ENCODE assay signal across 24 cellular contexts in the genomic region with DNA sequence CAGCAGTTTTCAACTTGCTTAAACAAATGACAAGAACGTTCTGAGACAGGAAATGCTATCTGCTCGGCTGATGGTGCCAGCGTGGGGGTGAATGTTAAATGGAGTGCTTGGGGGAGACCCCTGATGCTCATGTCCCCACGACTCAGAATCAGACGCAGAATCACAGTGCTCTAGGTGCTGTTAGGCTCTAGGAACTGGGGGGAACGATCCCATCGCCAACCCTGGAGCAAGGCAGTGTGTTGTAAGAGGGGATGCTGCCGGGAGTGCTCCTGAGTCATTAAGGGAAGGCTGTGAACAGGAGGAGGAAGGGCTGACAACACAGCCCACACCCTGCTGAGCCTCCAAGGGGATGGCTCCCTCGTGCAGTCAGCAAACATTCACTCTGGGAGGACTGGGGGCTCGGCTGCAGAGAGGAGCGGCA. TPM values are rescaled to one million over a fixed set of nuclear protein-coding genes. Genes with fewer than 3 reads are reported as not detected.
DNase-seq lines count a peak whose midpoint lies in the region; ATAC-seq, FAIRE-seq and TF ChIP-seq lines count a peak whose summit lies in the region.
"Had no signal": no experiment of that assay in that cellular context is flagged by ENCODE, and none has a peak within 500 bp of the region (broad histone marks: within the 10 kb centered on the region; RNA-seq: fewer than 3 reads in every experiment).

No MANE protein-coding gene starts in this region.

- no peak overlapping the region for H3K4me3 Mint-ChIP-seq in astrocyte (ENCODE audit: unreplicated experiment)
- no peak overlapping the region for H3K4me3 Mint-ChIP-seq in activated T-cell treated with anti-CD3 and anti-CD28 coated beads, Interleukin-2, amount 50 U/mL, for 4 hours
- no peak overlapping the region for H3K4me3 Mint-ChIP-seq in endothelial cell (ENCODE audit: unreplicated experiment)
- H3K4me3 Mint-ChIP-seq: activated CD4-positive, alpha-beta T cell treated with anti-CD3 and anti-CD28 coated beads, Interleukin-2, amount 10 ng/mL, durations not matched to agents 24 days and 14 days; activated naive CD4-positive, alpha-beta T cell treated with anti-CD3 and anti-CD28 coated beads for 36 hours; dendritic cell treated with granulocyte-macrophage colony-stimulating factor and Interleukin-4, amounts not matched to agents 40 ng/mL and 50 ng/mL, for 4 days; neural crest cell had no signal

- no peaks in the 10 kb centered on the region for H3K9me3 ChIP-seq in right atrium auricular region
- no peaks in the 10 kb centered on the region for H3K9me3 ChIP-seq in astrocyte (ENCODE audit: insufficient read depth, low read depth, low read length)
- H3K9me3 ChIP-seq: A549, esophagus muscularis mucosa, MG63, tibial artery had no signal

- intact Hi-C loops in Right ventricle myocardium inferior (cut with DNase I) = no loop called here

- H3K4me1 ChIP-seq in right atrium auricular region = peaks cover 0 to 38% of the 10 kb centered on the region in 2 donors
- no peaks in the 10 kb centered on the region for H3K4me1 ChIP-seq in astrocyte (ENCODE audit: insufficient read depth, low read length)
- H3K4me1 ChIP-seq: A549, tibial artery had no signal

- H3K4me3 ChIP-seq in right atrium auricular region (no peak overlapping the region), astrocyte (ENCODE audit: insufficient read depth, low read depth, low read length) (no peak overlapping the region)
- H3K4me3 ChIP-seq: A549, esophagus muscularis mucosa, heart left ventricle, MG63, tibial artery had no signal

- H3K9ac ChIP-seq in astrocyte (ENCODE audit: low read length) = no peak overlapping the region

- H3K27ac Mint-ChIP-seq in astrocyte (ENCODE audit: unreplicated experiment) = no peak overlapping the region
- no peak overlapping the region for H3K27ac Mint-ChIP-seq in endothelial cell (ENCODE audit: unreplicated experiment)
- H3K27ac Mint-ChIP-seq: activated CD4-positive, alpha-beta T cell treated with anti-CD3 and anti-CD28 coated beads, Interleukin-2, amount 10 ng/mL, durations not matched to agents 24 days and 14 days; activated naive CD4-positive, alpha-beta T cell treated with anti-CD3 and anti-CD28 coated beads for 36 hours; dendritic cell treated with granulocyte-macrophage colony-stimulating factor and Interleukin-4, amounts not matched to agents 40 ng/mL and 50 ng/mL, for 4 days; memory B cell had no signal

- peak overlapping the region; percentile 71 to 94 for H3K27ac ChIP-seq in right atrium auricular region
- H3K27ac ChIP-seq in astrocyte (ENCODE audit: low read depth, low read length) = no peak overlapping the region
- H3K27ac ChIP-seq: A549, esophagus muscularis mucosa, tibial artery had no signal

- peaks cover 2% of the 10 kb centered on the region for H3K4me1 Mint-ChIP-seq in astrocyte (ENCODE audit: low read depth, unreplicated experiment)
- H3K4me1 Mint-ChIP-seq in activated T-cell treated with anti-CD3 and anti-CD28 coated beads, Interleukin-2, amount 50 U/mL, for 4 hours (ENCODE audit: low read depth) = no peaks in the 10 kb centered on the region
- peaks cover 7% of the 10 kb centered on the region for H3K4me1 Mint-ChIP-seq in endothelial cell (ENCODE audit: unreplicated experiment)
- H3K4me1 Mint-ChIP-seq: activated CD4-positive, alpha-beta T cell treated with anti-CD3 and anti-CD28 coated beads, Interleukin-2, amount 10 ng/mL, durations not matched to agents 24 days and 14 days had no signal

- ATAC-seq in Right ventricle myocardium inferior = no peak
- no peak for ATAC-seq in activated T-cell treated with anti-CD3 and anti-CD28 coated beads, Interleukin-2, amount 50 U/mL, for 4 hours

- FAIRE-seq in astrocyte (lab: Jason Lieb, UNC) = no peak
- FAIRE-seq: A549, islet of Langerhans had no signal

- no peaks in the 10 kb centered on the region for H3K27me3 ChIP-seq in right atrium auricular region
- H3K27me3 ChIP-seq in astrocyte (ENCODE audit: insufficient read depth, low read length) = no peaks in the 10 kb centered on the region
- H3K27me3 ChIP-seq: heart left ventricle, MG63 had no signal

- H3K79me2 ChIP-seq in astrocyte (ENCODE audit: insufficient read depth, low read length) = no peaks in the 10 kb centered on the region

- H3K36me3 Mint-ChIP-seq in astrocyte (ENCODE audit: low read depth, unreplicated experiment) (no peaks in the 10 kb centered on the region), endothelial cell (ENCODE audit: low read depth, unreplicated experiment) (peaks cover 4% of the 10 kb centered on the region)
- no peaks in the 10 kb centered on the region for H3K36me3 Mint-ChIP-seq in activated T-cell treated with anti-CD3 and anti-CD28 coated beads, Interleukin-2, amount 50 U/mL, for 4 hours (ENCODE audit: insufficient read depth)
- H3K36me3 Mint-ChIP-seq: memory B cell had no signal

- H3K9me3 Mint-ChIP-seq in astrocyte (ENCODE audit: unreplicated experiment) = peaks cover 8% of the 10 kb centered on the region
- H3K9me3 Mint-ChIP-seq in activated T-cell treated with anti-CD3 and anti-CD28 coated beads, Interleukin-2, amount 50 U/mL, for 4 hours = no peaks in the 10 kb centered on the region
- H3K9me3 Mint-ChIP-seq in endothelial cell (ENCODE audit: unreplicated experiment) = no peaks in the 10 kb centered on the region
- H3K9me3 Mint-ChIP-seq: activated CD4-positive, alpha-beta T cell treated with anti-CD3 and anti-CD28 coated beads, Interleukin-2, amount 10 ng/mL, durations not matched to agents 24 days and 14 days; activated naive CD4-positive, alpha-beta T cell treated with anti-CD3 and anti-CD28 coated beads for 36 hours; memory B cell had no signal

- H3K4me2 ChIP-seq in astrocyte (ENCODE audit: low read length) = peak overlapping the region; percentile 36
- H3K4me2 ChIP-seq: A549 had no signal

- peak overlapping the region; percentile 27 for H2AFZ ChIP-seq in astrocyte (ENCODE audit: low read depth, low read length)

- H3K36me3 ChIP-seq in right atrium auricular region = peaks cover 5% of the 10 kb centered on the region
- H3K36me3 ChIP-seq in astrocyte (ENCODE audit: insufficient read depth, low read length) = no peaks in the 10 kb centered on the region
- H3K36me3 ChIP-seq: esophagus muscularis mucosa, MG63, tibial artery had no signal

- H3K27me3 Mint-ChIP-seq in astrocyte (ENCODE audit: low read depth, unreplicated experiment) (peaks cover 3% of the 10 kb centered on the region), endothelial cell (ENCODE audit: unreplicated experiment) (peaks cover 5% of the 10 kb centered on the region)
- peaks cover 19% of the 10 kb centered on the region for H3K27me3 Mint-ChIP-seq in activated T-cell treated with anti-CD3 and anti-CD28 coated beads, Interleukin-2, amount 50 U/mL, for 4 hours (ENCODE audit: low read depth)

- no peak for TF ChIP-seq CTCF in right atrium auricular region (IDR thresholded peaks at IDR 0.05)
- no peak for TF ChIP-seq CTCF in astrocyte (IDR thresholded peaks at IDR 0.05; ENCODE audit: insufficient read depth, low read depth, low read length)
- TF ChIP-seq CTCF in endothelial cell (IDR thresholded peaks at IDR 0.05; ENCODE audit: unreplicated experiment) = no peak

- DNase-seq in right atrium auricular region (ENCODE audit: low spot score) (no peak), Right ventricle myocardium inferior (ENCODE audit: missing footprints) (no peak), astrocyte (ENCODE audit: low read depth) (no peak), islet precursor cell (peak; percentile 41), NCI-H187 (lab: John Stamatoyannopoulos, UW) (no peak), endothelial cell (ENCODE audit: low spot score) (no peak), SHP77 treated with DMSO at 0.1 percent for 48 hours (lab: John Stamatoyannopoulos, UW) (no peak)
- no peak for DNase-seq in activated T-cell treated with anti-CD3 and anti-CD28 coated beads, Interleukin-2, amount 50 U/mL, for 4 hours
- DNase-seq: activated CD4-positive, alpha-beta T cell treated with anti-CD3 and anti-CD28 coated beads, Interleukin-2, amount 10 ng/mL, durations not matched to agents 24 days and 14 days; activated naive CD4-positive, alpha-beta T cell treated with anti-CD3 and anti-CD28 coated beads for 36 hours; heart left ventricle; MG63; NCI-H1930; NCI-H524; stimulated activated naive CD4-positive, alpha-beta T cell; T1000; tibial artery had no signal

- no peaks in the 10 kb centered on the region for H4K20me1 ChIP-seq in astrocyte (ENCODE audit: insufficient read depth, low read length)

RNA-seq across cellular contexts. Expression of a gene that starts 34.0 kb away (rescaled TPM):
- total RNA-seq in right atrium auricular region (under 1 TPM; 0.30 to 0.94 TPM), Right ventricle myocardium inferior (0.24 TPM), astrocyte (0.19 and 1.6 TPM in 2 replicates), endothelial cell (ENCODE audit: unreplicated experiment) (8.4 TPM)
- not detected for total RNA-seq in activated T-cell treated with anti-CD3 and anti-CD28 coated beads, Interleukin-2, amount 50 U/mL, for 4 hours
- total RNA-seq: activated CD4-positive, alpha-beta T cell treated with anti-CD3 and anti-CD28 coated beads, Interleukin-2, amount 10 ng/mL, durations not matched to agents 24 days and 14 days; activated naive CD4-positive, alpha-beta T cell treated with anti-CD3 and anti-CD28 coated beads for 36 hours; Daoy had no signal
